8 cellular contexts compared by ENCODE assay signal in genomic region chr19:5967994-5968430, GRCh38. TPM values are rescaled to one million over a fixed set of nuclear protein-coding genes. Genes with fewer than 3 reads are reported as not detected.
DNase-seq lines count a peak whose midpoint lies in the region; ATAC-seq and TF ChIP-seq lines count a peak whose summit lies in the region.

No MANE protein-coding gene starts in this region.

- no peak for ATAC-seq in GM18517 (IDR thresholded peaks at IDR 0.05; ENCODE audit: unreplicated experiment)

- peak; percentile 70 for TF ChIP-seq CTCF in GM20000 (IDR thresholded peaks at IDR 0.05; ENCODE audit: extremely low read depth, missing control alignments)

- peak; percentile 85 for DNase-seq in AG20443 (ENCODE audit: low spot score)
- peak; percentile 82 for DNase-seq in GM20000 (ENCODE audit: low spot score)
- peak; percentile 32 for DNase-seq in NCI-H345 treated with DMSO at 0.1 percent for 48 hours (lab: John Stamatoyannopoulos, UW; ENCODE audit: unreplicated experiment)
- DNase-seq in activated CD4-positive, alpha-beta T cell treated with anti-CD3 and anti-CD28 coated beads for 48 hours, result peak; percentile 76
- peak; percentile 91 to 92 for DNase-seq in dermis microvascular lymphatic vessel endothelial cell (ENCODE audit: low read depth in 2 of 2)
- DNase-seq in left kidney (ENCODE audit: low read depth, low spot score), result peak; percentile 93
- DNase-seq in stimulated activated CD4-positive, alpha-beta T cell treated with anti-CD3 and anti-CD28 coated beads, Interleukin-2, amount 100 ng/mL, for 48 hours, result peak; percentile 56 to 68

RNA-seq across cellular contexts. Expression of gene RANBP3, which starts 9.9 kb away (rescaled TPM):
- total RNA-seq in dermis microvascular lymphatic vessel endothelial cell, result 20.0 and 29.6 TPM in 2 replicates

RNA-seq across cellular contexts. Expression of gene CAPS, which starts 54.0 kb away (rescaled TPM):
- 1.7 and 3.4 TPM in 2 replicates for total RNA-seq in dermis microvascular lymphatic vessel endothelial cell

Comparison
In these comparisons a context has a peak if more than half of its experiments do, and no peak if none do; other contexts are left out.
1. DNase-seq: peak in every context shown above with its lines; median percentile 93 in left kidney; 92 in dermis microvascular lymphatic vessel endothelial cell; 85 in AG20443; 82 in GM20000; 76 in activated CD4-positive, alpha-beta T cell treated with anti-CD3 and anti-CD28 coated beads for 48 hours; 62 in stimulated activated CD4-positive, alpha-beta T cell treated with anti-CD3 and anti-CD28 coated beads, Interleukin-2, amount 100 ng/mL, for 48 hours; 32 in NCI-H345 treated with DMSO at 0.1 percent for 48 hours.